Comparison of ENCODE assay signal across 12 cellular contexts in the genomic region with DNA sequence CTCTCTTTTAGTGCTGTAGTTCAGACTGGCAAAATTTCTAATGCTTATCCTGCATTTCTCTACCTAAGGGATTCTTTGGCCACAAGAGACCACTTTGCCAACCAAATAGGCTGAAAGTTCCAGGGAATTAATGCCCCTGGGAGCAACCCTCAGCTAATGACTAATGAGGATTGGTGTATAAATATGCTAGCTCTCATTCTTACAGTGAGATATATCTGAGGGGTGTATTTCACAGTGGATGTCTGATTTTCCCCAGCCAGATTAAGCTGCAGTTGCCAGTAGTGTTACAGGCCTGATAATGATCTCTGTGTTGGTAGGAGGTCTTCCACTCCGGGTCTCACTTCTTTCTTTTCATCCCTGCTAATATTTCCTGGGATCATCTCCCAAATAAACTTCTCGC.
A peak's percentile ranks its signal among the peaks of the same experiment; 100 is the strongest.
DNase-seq lines count a peak whose midpoint lies in the region; ATAC-seq and TF ChIP-seq lines count a peak whose summit lies in the region.
"Had no signal": no experiment of that assay in that cellular context is flagged by ENCODE, and none has a peak within 500 bp of the region (broad histone marks: within the 10 kb centered on the region; RNA-seq: fewer than 3 reads in every experiment).

No MANE protein-coding gene starts in this region.

- no peaks in the 10 kb centered on the region for H3K9me3 ChIP-seq in skeletal muscle satellite cell (replicated peaks; ENCODE audit: low read length)

- in situ Hi-C loops in G401 (cut with HindIII; ENCODE audit: low sequenced_read_pairs), result no loop called here

- H3K4me1 ChIP-seq in foreskin keratinocyte (peaks cover 8% of the 10 kb centered on the region), skeletal muscle satellite cell (ENCODE audit: control insufficient read depth, insufficient read depth, low read length) (peaks cover 15% of the 10 kb centered on the region)

- DNase-seq in EH (ENCODE audit: low read depth), result peak; percentile 42
- DNase-seq in foreskin keratinocyte, result no peak
- DNase-seq in G401 (ENCODE audit: low spot score), result no peak
- DNase-seq in nucleus accumbens (lab: John Stamatoyannopoulos, UW), result no peak
- no peak for DNase-seq in stimulated activated CD4-positive, alpha-beta T cell treated with anti-CD3 and anti-CD28 coated beads, Interleukin-2, amount 100 ng/mL, for 24 hours
- DNase-seq: activated CD4-positive, alpha-beta T cell treated with anti-CD3 and anti-CD28 coated beads, Interleukin-2, amount 10 ng/mL, durations not matched to agents 7 days and 5 days; NCI-H1694 treated with DMSO at 0.1 percent for 48 hours; NCI-H526 treated with DMSO at 0.1 percent for 48 hours had no signal

- peak overlapping the region; percentile 20 for H3K4me2 ChIP-seq in skeletal muscle satellite cell (ENCODE audit: low read length)

- H3K36me3 ChIP-seq in skeletal muscle satellite cell (ENCODE audit: insufficient read depth, low read length), result no peaks in the 10 kb centered on the region

- H3K27ac ChIP-seq in VCaP (peak overlapping the region; percentile 68), foreskin keratinocyte (peak overlapping the region; percentile 67)

- H3K27me3 ChIP-seq in foreskin keratinocyte (no peaks in the 10 kb centered on the region), skeletal muscle satellite cell (ENCODE audit: control insufficient read depth, insufficient read depth, low read length) (no peaks in the 10 kb centered on the region)

- ATAC-seq in foreskin keratinocyte (peak; percentile 67), GM18519 (IDR thresholded peaks at IDR 0.05; ENCODE audit: low FRiP score, unreplicated experiment) (no peak)
- ATAC-seq: K562 had no signal

- H3K4me3 ChIP-seq in skeletal muscle satellite cell (ENCODE audit: low read length), result no peak overlapping the region
- H3K4me3 ChIP-seq: K562 had no signal

- no peak overlapping the region for H3K9ac ChIP-seq in skeletal muscle satellite cell (ENCODE audit: low read depth, low read length)

- TF ChIP-seq CTCF in VCaP (conservative IDR thresholded peaks at IDR 0.05), result no peak
- TF ChIP-seq CTCF in foreskin keratinocyte (conservative IDR thresholded peaks at IDR 0.05), result no peak
